8 cellular contexts compared by ENCODE assay signal in genomic region chr14:22174998-22175558, GRCh38.
DNase-seq lines count a peak whose midpoint lies in the region; ATAC-seq, FAIRE-seq and TF ChIP-seq lines count a peak whose summit lies in the region.
"Not testable (repeated sequence)": the region's sequence is repeated elsewhere in the genome, so short reads cannot be mapped to it uniquely, and the experiment has no call there.

No MANE protein-coding gene starts in this region.

- H3K9me2 ChIP-seq in hepatocyte (replicated peaks; ENCODE audit: insufficient read depth) = not testable (repeated sequence)

- TF ChIP-seq CTCF in Caco-2 (IDR thresholded peaks at IDR 0.05; ENCODE audit: insufficient read depth in 1 of 2, low read depth in 1 of 2, low read length in 1 of 2, severe bottlenecking in 1 of 2, unreplicated experiment in 1 of 2); chondrocyte (IDR thresholded peaks at IDR 0.05); hepatocyte (IDR thresholded peaks at IDR 0.05; ENCODE audit: poor library complexity); HepG2 (CRISPR knock-in tag; IDR thresholded peaks at IDR 0.05); nephron (IDR thresholded peaks at IDR 0.05; ENCODE audit: unreplicated experiment in 3 of 3); transverse colon (IDR thresholded peaks at IDR 0.05): not testable (repeated sequence)

- not testable (repeated sequence) for H3K9ac ChIP-seq in HepG2 (ENCODE audit: insufficient read depth, low read depth, low read length)

- H3K4me1 ChIP-seq in Caco-2 (peaks cover 34% of the 10 kb centered on the region), hepatocyte (ENCODE audit: insufficient read depth) (peaks cover 21% of the 10 kb centered on the region), HepG2 (ENCODE audit: insufficient read depth, low read length) (peaks cover 21% of the 10 kb centered on the region), transverse colon (peaks cover 5 to 32% (median 15%) of the 10 kb centered on the region in 4 donors)

- intact Hi-C loops in Caco-2 (cut with micrococcal nuclease; ENCODE audit: unreplicated experiment); HepG2 (cut with micrococcal nuclease; ENCODE audit: unreplicated experiment); transverse colon (cut with DNase I; ENCODE audit: low total_unique reads): not testable (repeated sequence)

- H2AFZ ChIP-seq in hepatocyte; HepG2 (ENCODE audit: low read length): not testable (repeated sequence)

- BruUV-seq in Caco-2 (replicated peaks; lab: Mats Ljungman, UMichigan); HepG2 (replicated peaks; lab: Mats Ljungman, UMichigan): not testable (repeated sequence)

- TF ChIP-seq POLR2A in HepG2 (IDR thresholded peaks at IDR 0.05; ENCODE audit: insufficient read depth in 1 of 2, low read depth in 2 of 2, low read length in 2 of 2); transverse colon (IDR thresholded peaks at IDR 0.05): not testable (repeated sequence)

- peak in 1 of 2 experiments; percentile 37 for DNase-seq in Caco-2
- not testable (repeated sequence) for DNase-seq in GM19239 (ENCODE audit: insufficient read length, low spot score); activated CD8-positive, alpha-beta T cell treated with anti-CD3 and anti-CD28 coated beads, Interleukin-2, amount 10 ng/mL, durations not matched to agents 7 days and 5 days; chondrocyte (ENCODE audit: low spot score); hepatocyte (ENCODE audit: low spot score); HepG2 (ENCODE audit: low spot score)
- peak; percentile 30 for DNase-seq in transverse colon

- H3K36me3 ChIP-seq in Caco-2 (ENCODE audit: control insufficient read depth, insufficient read depth, low read length); hepatocyte (replicated peaks; ENCODE audit: insufficient read depth, low read depth); HepG2 (replicated peaks in 1 of 2; ENCODE audit: control insufficient read depth in 1 of 2, insufficient read depth in 2 of 2, low read length in 2 of 2); transverse colon: not testable (repeated sequence)

- peak overlapping the region; percentile 36 for H3K4me2 ChIP-seq in hepatocyte
- H3K4me2 ChIP-seq in HepG2 (ENCODE audit: low read depth, low read length) = peak overlapping the region; percentile 47

- ATAC-seq in activated CD8-positive, alpha-beta T cell treated with anti-CD3 and anti-CD28 coated beads, Interleukin-2, amount 10 ng/mL, durations not matched to agents 7 days and 5 days; HepG2: not testable (repeated sequence)

- not testable (repeated sequence) for H3K79me2 ChIP-seq in hepatocyte; HepG2 (ENCODE audit: insufficient read depth, low read length)

- H3K9me3 Mint-ChIP-seq in Caco-2 (ENCODE audit: unreplicated experiment); activated CD8-positive, alpha-beta T cell treated with anti-CD3 and anti-CD28 coated beads, Interleukin-2, amount 10 ng/mL, durations not matched to agents 7 days and 5 days (ENCODE audit: insufficient read depth); chondrocyte (ENCODE audit: low read depth); nephron: not testable (repeated sequence)

- H4K20me1 ChIP-seq in hepatocyte (ENCODE audit: insufficient read depth, poor library complexity, severe bottlenecking); HepG2 (ENCODE audit: insufficient read depth, low read length): not testable (repeated sequence)

- not testable (repeated sequence) for H3K4me3 Mint-ChIP-seq in Caco-2 (ENCODE audit: unreplicated experiment); activated CD8-positive, alpha-beta T cell treated with anti-CD3 and anti-CD28 coated beads, Interleukin-2, amount 10 ng/mL, durations not matched to agents 7 days and 5 days; chondrocyte (ENCODE audit: unreplicated experiment); nephron

- POLR2A ChIA-PET in Caco-2 (lab: Charles Lee); activated CD8-positive, alpha-beta T cell treated with anti-CD3 and anti-CD28 coated beads, Interleukin-2, amount 10 ng/mL, durations not matched to agents 7 days and 5 days (lab: Charles Lee); HepG2 (lab: Yijun Ruan, JAX): not testable (repeated sequence)

- in situ Hi-C loops in HepG2 (cut with HindIII; ENCODE audit: extremely low pct_ligation_motif_present, low pct_unique_long_range_greater_than_20kb); transverse colon (cut with MboI; ENCODE audit: low pct_ligation_motif_present in 1 of 4, low pct_unique_long_range_greater_than_20kb in 1 of 4, low sequenced_read_pairs in 3 of 4): not testable (repeated sequence)

- 81% methylated on average over 4 of the region's 4 CpGs for WGBS in hepatocyte (ENCODE audit: low lambda C conversion rate, missing lambda C conversion rate)
- WGBS in HepG2 (ENCODE audit: low lambda C conversion rate) = 24% methylated on average over 4 of the region's 4 CpGs
- WGBS in transverse colon (ENCODE audit: low coverage in 1 of 2), 2 donors = 49 to 51% methylated on average over 4 of the region's 4 CpGs

- CTCF ChIA-PET in Caco-2 (lab: Charles Lee) = interaction anchor here (1.1 kb wide), 1 partner anchor 26 kb away, joined by 4 read pairs; no protein-coding TSS in a partner anchor
- CTCF ChIA-PET in activated CD8-positive, alpha-beta T cell treated with anti-CD3 and anti-CD28 coated beads, Interleukin-2, amount 10 ng/mL, durations not matched to agents 7 days and 5 days (lab: Charles Lee) = interaction anchor here (0.8 kb wide), 1 partner anchor 12 kb away, joined by 3 read pairs; no protein-coding TSS in a partner anchor
- CTCF ChIA-PET in HepG2 (lab: Yijun Ruan, JAX; ENCODE audit: low intra/inter-chr PET ratio, low total read pairs) = not testable (repeated sequence)

- H3K4me1 Mint-ChIP-seq in Caco-2 (ENCODE audit: low read depth, unreplicated experiment) (peaks cover 22% of the 10 kb centered on the region), chondrocyte (ENCODE audit: low read depth) (peaks cover 21% of the 10 kb centered on the region)
- H3K4me1 Mint-ChIP-seq in activated CD8-positive, alpha-beta T cell treated with anti-CD3 and anti-CD28 coated beads, Interleukin-2, amount 10 ng/mL, durations not matched to agents 7 days and 5 days (ENCODE audit: low read depth) = peaks cover 28% of the 10 kb centered on the region
- H3K4me1 Mint-ChIP-seq in nephron = not testable (repeated sequence)

- TF ChIP-seq RAD21 in HepG2 (CRISPR knock-in tag; IDR thresholded peaks at IDR 0.05) = not testable (repeated sequence)

- not testable (repeated sequence) for TF ChIP-seq EP300 in HepG2 (IDR thresholded peaks at IDR 0.05; ENCODE audit: low read depth in 2 of 2, low read length in 2 of 2); HepG2 (CRISPR knock-in tag; IDR thresholded peaks at IDR 0.05; ENCODE audit: borderline replicate concordance); transverse colon (IDR thresholded peaks at IDR 0.05; ENCODE audit: low read depth)

- H3K27me3 Mint-ChIP-seq in Caco-2 (ENCODE audit: insufficient read depth, unreplicated experiment); activated CD8-positive, alpha-beta T cell treated with anti-CD3 and anti-CD28 coated beads, Interleukin-2, amount 10 ng/mL, durations not matched to agents 7 days and 5 days (ENCODE audit: low read depth); chondrocyte (ENCODE audit: low read depth); nephron (ENCODE audit: low read depth): not testable (repeated sequence)

- not testable (repeated sequence) for H3K27me3 ChIP-seq in Caco-2 (replicated peaks; ENCODE audit: control insufficient read depth, insufficient read depth, low read length); hepatocyte; HepG2 (ENCODE audit: control insufficient read depth in 1 of 2, insufficient read depth in 2 of 2, low read length in 2 of 2); transverse colon

- H3K36me3 Mint-ChIP-seq in Caco-2 (ENCODE audit: insufficient read depth, unreplicated experiment); chondrocyte (ENCODE audit: low read depth); nephron (ENCODE audit: low read depth): not testable (repeated sequence)
- peaks cover 15% of the 10 kb centered on the region for H3K36me3 Mint-ChIP-seq in activated CD8-positive, alpha-beta T cell treated with anti-CD3 and anti-CD28 coated beads, Interleukin-2, amount 10 ng/mL, durations not matched to agents 7 days and 5 days (ENCODE audit: low read depth)

- peak overlapping the region; percentile 90 for H3K27ac ChIP-seq in hepatocyte
- not testable (repeated sequence) for H3K27ac ChIP-seq in HepG2 (ENCODE audit: extremely low read length, insufficient read depth, low read length)
- peak overlapping the region; percentile 47 to 77 (median 61) for H3K27ac ChIP-seq in transverse colon

- peak; percentile 85 for FAIRE-seq in GM19239 (lab: Jason Lieb, UNC)
- not testable (repeated sequence) for FAIRE-seq in HepG2 (lab: Jason Lieb, UNC)

- H3K4me3 ChIP-seq in Caco-2 (ENCODE audit: low read depth, low read length); hepatocyte; HepG2 (replicated peaks in 1 of 3; ENCODE audit: insufficient read depth in 1 of 3, low read depth in 2 of 3, low read length in 3 of 3); transverse colon: not testable (repeated sequence)

- H3K9me3 ChIP-seq in Caco-2; hepatocyte (ENCODE audit: low read depth); HepG2 (ENCODE audit: low read length); transverse colon: not testable (repeated sequence)

- H3K27ac Mint-ChIP-seq in Caco-2 (ENCODE audit: unreplicated experiment) (peak overlapping the region; percentile 79), chondrocyte (ENCODE audit: unreplicated experiment) (peak overlapping the region; percentile 65), nephron (peak overlapping the region; percentile 41 to 79 (median 56))
- H3K27ac Mint-ChIP-seq in activated CD8-positive, alpha-beta T cell treated with anti-CD3 and anti-CD28 coated beads, Interleukin-2, amount 10 ng/mL, durations not matched to agents 7 days and 5 days = peak overlapping the region; percentile 30
